In the genomic region with DNA sequence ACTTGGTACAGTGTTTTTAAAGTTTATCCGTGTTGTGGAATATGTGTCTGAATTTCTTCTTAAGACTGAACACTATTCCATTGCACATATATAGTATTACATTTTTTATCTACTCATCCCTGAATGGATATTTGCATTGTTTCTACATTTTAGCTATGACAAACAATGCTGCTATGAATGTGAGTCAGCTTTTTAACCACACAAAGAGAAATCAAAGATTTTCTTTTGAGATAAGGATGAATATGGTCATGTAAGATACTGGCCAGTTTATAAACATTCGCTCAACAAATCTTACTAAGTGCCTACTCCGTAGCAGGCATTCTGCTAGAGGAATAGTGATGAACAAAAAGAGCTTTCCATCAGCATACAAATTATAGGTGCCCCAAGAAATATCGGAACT, we compare ENCODE assay signal across 21 cellular contexts. TPM values are rescaled to one million over a fixed set of nuclear protein-coding genes. Genes with fewer than 3 reads are reported as not detected.
DNase-seq lines count a peak whose midpoint lies in the region; ATAC-seq and TF ChIP-seq lines count a peak whose summit lies in the region.
"Had no signal": no experiment of that assay in that cellular context is flagged by ENCODE, and none has a peak within 500 bp of the region (broad histone marks: within the 10 kb centered on the region; RNA-seq: fewer than 3 reads in every experiment).

No MANE protein-coding gene starts in this region.

- in situ Hi-C loops in GM23248 (cut with MboI) = no loop called here

- H3K4me1 ChIP-seq in GM23248 (ENCODE audit: insufficient read depth) (no peaks in the 10 kb centered on the region), PC-3 (ENCODE audit: insufficient read depth, low read length) (0 out of 2 replicates have a peak, but pooled peaks cover 3% of the 10 kb centered on the region)

- 28 to 30% methylated on average over 4 of the region's 4 CpGs for WGBS in GM23248 (ENCODE audit: low coverage in 1 of 2, low lambda C conversion rate in 2 of 2, missing lambda C conversion rate in 2 of 2), 2 experiments

- H3K9me3 ChIP-seq in GM23248 (ENCODE audit: low read depth) (no peaks in the 10 kb centered on the region), PC-3 (ENCODE audit: low read length) (0 out of 2 replicates have a peak, but pooled peaks cover 4% of the 10 kb centered on the region)

- no peaks in the 10 kb centered on the region for H3K27me3 ChIP-seq in GM23248 (replicated peaks; ENCODE audit: insufficient read depth)
- no peaks in the 10 kb centered on the region for H3K27me3 ChIP-seq in PC-3 (ENCODE audit: low read length)

- H3K9ac ChIP-seq in GM23248 (no peak overlapping the region), PC-3 (ENCODE audit: low read length) (no peak overlapping the region)
- H3K9ac ChIP-seq: KMS-11 had no signal

- H3F3A ChIP-seq in GM23248 (ENCODE audit: insufficient read depth) (no peaks in the 10 kb centered on the region), PC-3 (ENCODE audit: low read length, unreplicated experiment) (no peaks in the 10 kb centered on the region)

- H3K27ac ChIP-seq in GM23248 = no peak overlapping the region
- H3K27ac ChIP-seq in PC-3 (ENCODE audit: low read length) = no peak overlapping the region
- H3K27ac ChIP-seq: KMS-11 had no signal

- H3K9me2 ChIP-seq in GM23248 (ENCODE audit: insufficient read depth) (no peaks in the 10 kb centered on the region), PC-3 (replicated peaks; ENCODE audit: low read length) (no peaks in the 10 kb centered on the region)

- POLR2A ChIA-PET in PC-3 (lab: Charles Lee; ENCODE audit: unreplicated experiment) = no interaction called here

- H3K36me3 ChIP-seq in GM23248 (ENCODE audit: low read depth) (no peaks in the 10 kb centered on the region), PC-3 (ENCODE audit: low read depth, low read length) (no peaks in the 10 kb centered on the region)

- peak; percentile 2 for DNase-seq in A172 (ENCODE audit: low spot score)
- DNase-seq in GM23248 = peak; percentile 2
- peak; percentile 57 for DNase-seq in PC-3
- DNase-seq in epithelial cell of esophagus (ENCODE audit: low read depth) = peak; percentile 3
- no peak for DNase-seq in 8988T
- DNase-seq in SW480 (ENCODE audit: low spot score) = no peak
- DNase-seq: CD8-positive, alpha-beta T cell; COR-L47; DMS153; DMS79 treated with DMSO at 0.1 percent for 48 hours; EL; GDM1 had no signal

- TF ChIP-seq CTCF in PC-3 (conservative IDR thresholded peaks at IDR 0.05; ENCODE audit: low read depth, low read length) (no peak), epithelial cell of esophagus (IDR thresholded peaks at IDR 0.05; ENCODE audit: insufficient read depth, low read depth, low read length, missing control alignments) (no peak)

- H3K4me3 ChIP-seq in GM23248 (no peak overlapping the region), PC-3 (ENCODE audit: low read length) (no peak overlapping the region), epithelial cell of esophagus (ENCODE audit: low read length) (no peak overlapping the region)

- CTCF ChIA-PET in PC-3 (lab: Charles Lee) = no interaction called here

- no peaks in the 10 kb centered on the region for H4K20me1 ChIP-seq in GM23248 (ENCODE audit: insufficient read depth)
- no peaks in the 10 kb centered on the region for H4K20me1 ChIP-seq in PC-3 (ENCODE audit: low read length)

- no TSS peak for BruUV-seq in PC-3 (replicated peaks; lab: Mats Ljungman, UMichigan)

- H2AFZ ChIP-seq in GM23248 (no peak overlapping the region), PC-3 (ENCODE audit: low read length) (no peak overlapping the region)

- ATAC-seq in PC-3 = peak; percentile 15
- ATAC-seq in GM18502 (IDR thresholded peaks at IDR 0.05; ENCODE audit: poor library complexity, unreplicated experiment) = no peak
- ATAC-seq: CD8-positive, alpha-beta T cell; HCT116; HepG2 had no signal

- H3K4me2 ChIP-seq in GM23248 (ENCODE audit: unreplicated experiment) = no peak overlapping the region
- H3K4me2 ChIP-seq in PC-3 (ENCODE audit: low read length) = no peak overlapping the region
- H3K4me2 ChIP-seq: KMS-11 had no signal

- intact Hi-C loops in PC-3 (cut with micrococcal nuclease) = no loop called here

- H3K79me2 ChIP-seq in GM23248 (ENCODE audit: insufficient read depth) (no peaks in the 10 kb centered on the region), PC-3 (ENCODE audit: low read length) (no peaks in the 10 kb centered on the region)

RNA-seq across cellular contexts. Expression of a gene that starts 16.5 kb away (rescaled TPM):
- not detected in 2 replicates for total RNA-seq in A172 (2014; rRNA removed; shearing (Covaris generic))
- total RNA-seq in GM23248 (2014; rRNA removed; shearing (Covaris generic)) = not detected in 2 replicates
- not detected in 2 replicates for polyA plus RNA-seq in GM23248 (2016; fragmentation: Nextera tagmentation; extraction: Ambion mirVana)
- not detected in 2 replicates for total RNA-seq in PC-3 (2014; rRNA removed)
- total RNA-seq: A673; CD8-positive, alpha-beta T cell; H4; HepG2; HT-29 had no signal
- polyA plus RNA-seq: BJ, CD14-positive monocyte, HepG2 had no signal

Comparison
In these comparisons a context has a peak if more than half of its experiments do, and no peak if none do; other contexts are left out.
1. DNase-seq: peak in A172 (single experiment), GM23248 (single experiment), PC-3 (single experiment) and epithelial cell of esophagus (single experiment); none in 8988T (single experiment) and SW480 (single experiment).